In the genomic region with DNA sequence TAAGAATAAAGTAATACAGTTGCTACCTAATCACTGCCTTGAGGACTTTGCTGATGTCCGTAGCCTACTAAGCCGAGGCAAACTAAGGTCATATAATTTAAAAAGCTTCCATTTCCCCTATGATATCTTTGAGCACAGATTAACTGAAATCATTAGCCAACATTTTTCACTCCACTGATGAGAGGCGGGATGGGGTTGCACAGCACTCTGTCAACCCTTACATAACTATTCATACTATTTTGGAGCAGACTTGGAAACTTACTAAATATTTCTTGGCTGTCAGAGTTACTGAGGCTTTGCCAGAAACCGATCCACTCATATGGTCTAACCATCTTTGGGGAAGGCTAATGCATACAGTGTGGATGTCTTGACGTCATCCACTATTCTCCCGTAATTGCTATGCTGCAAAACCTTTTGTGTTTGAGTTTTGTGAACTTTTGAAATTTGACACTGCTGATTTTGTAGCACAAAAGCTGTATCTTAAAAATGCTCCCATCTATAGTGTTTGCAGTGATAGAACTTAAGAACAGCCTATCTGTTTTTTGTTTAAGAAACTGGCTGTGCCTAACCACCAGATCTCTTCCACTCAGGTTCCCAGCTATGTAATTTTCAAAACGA, we compare ENCODE assay signal across 28 cellular contexts.
"Had no signal": no experiment of that assay in that cellular context is flagged by ENCODE, and none has a peak within 500 bp of the region (broad histone marks: within the 10 kb centered on the region; RNA-seq: fewer than 3 reads in every experiment).

No MANE protein-coding gene starts in this region.

- ATAC-seq: gastrocnemius medialis; mucosa of descending colon; natural killer cell treated with Interleukin-12 subunit alpha and Interleukin-12 subunit beta and Interleukin-15 and Interleukin-18, amount 100 ng/mL, for 72 hours; sciatic nerve; stimulated activated naive CD8-positive, alpha-beta T cell treated with anti-CD3 and anti-CD28 coated beads, Interleukin-15, Interleukin-2, amounts not matched to agents 100 U/mL and 50 U/mL, for 24 hours; WTC11 had no signal

- H3K27ac ChIP-seq: gastrocnemius medialis, left ventricle myocardium inferior, skin epidermis, thoracic aorta, uterus had no signal

- H3K4me3 ChIP-seq: gastrocnemius medialis, left ventricle myocardium inferior, lung, mucosa of descending colon, skin epidermis, thoracic aorta, uterus had no signal

- H3K36me3 ChIP-seq: gastrocnemius medialis, left ventricle myocardium inferior, thoracic aorta, uterus had no signal

- DNase-seq: activated CD4-positive, alpha-beta memory T cell treated with anti-CD3 and anti-CD28 coated beads, Interleukin-2, amount 10 ng/mL, durations not matched to agents 7 days and 5 days; activated CD4-positive, alpha-beta T cell treated with anti-CD3 and anti-CD28 coated beads for 1 hour; activated CD4-positive, alpha-beta T cell treated with anti-CD3 and anti-CD28 coated beads, Interleukin-2, amount 10 ng/mL, durations not matched to agents 7 days and 5 days; activated CD8-positive, alpha-beta memory T cell treated with anti-CD3 and anti-CD28 coated beads, Interleukin-2, amount 50 U/mL, for 48 hours; activated gamma-delta T cell; activated naive CD4-positive, alpha-beta T cell treated with anti-CD3 and anti-CD28 coated beads, Interleukin-2, amount 10 ng/mL, durations not matched to agents 7 days and 5 days; activated naive CD8-positive, alpha-beta T cell treated with anti-CD3 and anti-CD28 coated beads, Interleukin-2, amount 10 ng/mL, durations not matched to agents 7 days and 5 days; activated T-cell treated with anti-CD3 and anti-CD28 coated beads, Interleukin-2, amount 50 U/mL, for 24 hours; central memory CD4-positive, alpha-beta T cell; gastrocnemius medialis; glutamatergic neuron; left ventricle myocardium inferior; mucosa of descending colon; posterior cingulate gyrus; stimulated activated CD4-positive, alpha-beta T cell treated with anti-CD3 and anti-CD28 coated beads, Interleukin-12 subunit alpha, Interleukin-12 subunit beta, amount 100 ng/mL, for 4 hours; stimulated activated CD4-positive, alpha-beta T cell treated with anti-CD3 and anti-CD28 coated beads, Interleukin-4, amount 100 ng/mL, for 1 hour; stimulated activated naive CD8-positive, alpha-beta T cell treated with anti-CD3 and anti-CD28 coated beads, Interleukin-15, Interleukin-2, amounts not matched to agents 100 U/mL and 50 U/mL, for 24 hours; T-helper 2 cell; uterus had no signal

- FAIRE-seq: astrocyte, endothelial cell of umbilical vein, islet of Langerhans had no signal

- H3K9me3 ChIP-seq: gastrocnemius medialis, mucosa of descending colon, thoracic aorta, uterus had no signal

- H3K27me3 ChIP-seq: gastrocnemius medialis, uterus had no signal

- H3K4me1 ChIP-seq: gastrocnemius medialis, left ventricle myocardium inferior, uterus had no signal
